Comparison of ENCODE assay signal across 12 cellular contexts in the genomic region with DNA sequence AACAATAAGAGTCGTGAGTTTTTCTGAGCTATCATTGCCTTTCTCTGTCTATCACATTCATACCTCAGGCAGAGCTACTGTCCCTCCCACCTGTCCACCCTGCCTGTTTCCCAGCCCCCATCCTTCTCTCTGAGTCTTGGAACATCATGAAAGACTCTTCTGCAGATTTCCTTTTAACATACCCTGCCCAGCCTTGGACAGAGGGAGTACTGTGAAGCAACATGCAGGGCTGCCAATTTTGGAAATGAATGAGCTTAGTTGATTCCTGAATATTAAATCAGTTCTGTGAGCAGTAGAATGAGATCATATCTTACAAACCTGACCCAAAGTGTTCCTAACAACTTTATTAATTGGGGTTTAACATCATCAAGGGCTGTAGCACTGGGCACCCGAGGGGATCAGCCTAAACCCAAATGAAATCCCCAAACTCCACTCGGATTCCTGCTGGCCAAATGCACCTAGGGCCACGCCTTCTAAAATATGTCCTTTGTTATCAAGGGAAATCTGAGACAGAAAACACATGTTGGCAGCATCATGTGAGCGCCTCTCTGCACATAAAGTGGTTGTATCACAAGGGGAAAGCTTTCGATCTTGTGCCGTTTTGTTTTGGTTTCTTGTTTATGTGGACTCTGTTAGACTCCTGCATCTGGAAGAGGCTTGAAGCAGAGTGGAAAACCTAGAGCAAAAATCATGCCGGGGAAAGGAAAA.
DNase-seq lines count a peak whose midpoint lies in the region; ATAC-seq and TF ChIP-seq lines count a peak whose summit lies in the region.
"Had no signal": no experiment of that assay in that cellular context is flagged by ENCODE, and none has a peak within 500 bp of the region (broad histone marks: within the 10 kb centered on the region; RNA-seq: fewer than 3 reads in every experiment).

No MANE protein-coding gene starts in this region.

- H2AFZ ChIP-seq in GM23338 = peak overlapping the region; percentile 57; the same call in 1 of the 2 replicates

- H3K4me3 ChIP-seq in GM23338 (no peak overlapping the region), fibroblast of villous mesenchyme (ENCODE audit: low read depth, low read length) (peak overlapping the region; percentile 29)

- H3F3A ChIP-seq in GM23338 (replicated peaks; ENCODE audit: low read depth) = no peaks in the 10 kb centered on the region

- H3K4me1 Mint-ChIP-seq in GM23338 = peaks cover 29% of the 10 kb centered on the region
- H3K4me1 Mint-ChIP-seq: central memory CD8-positive, alpha-beta T cell had no signal

- peaks cover 2% of the 10 kb centered on the region for H3K27me3 Mint-ChIP-seq in GM23338 (ENCODE audit: insufficient read depth, low read depth, poor library complexity)

- no peaks in the 10 kb centered on the region for H3K79me2 ChIP-seq in GM23338 (replicated peaks; ENCODE audit: insufficient read depth)

- H4K20me1 ChIP-seq in GM23338 (replicated peaks; ENCODE audit: insufficient read depth) = no peaks in the 10 kb centered on the region

- 0 out of 2 replicates have a peak, but pooled peaks cover 5% of the 10 kb centered on the region for H3K9me2 ChIP-seq in GM23338 (ENCODE audit: insufficient read depth)

- peaks cover 15% of the 10 kb centered on the region for H3K4me1 ChIP-seq in GM23338 (ENCODE audit: insufficient read depth)

- DNase-seq in A172 (ENCODE audit: low spot score) (peak; percentile 30), GM23338 (ENCODE audit: low spot score) (no peak), NCI-H69 (lab: John Stamatoyannopoulos, UW) (peak; percentile 76), fibroblast of villous mesenchyme (ENCODE audit: low read depth) (peak; percentile 74), HCEC 1CT (no peak), ureter (ENCODE audit: low spot score) (no peak), iPS-NIHi11 (ENCODE audit: low spot score) (no peak)
- DNase-seq in stimulated activated CD4-positive, alpha-beta T cell treated with anti-CD3 and anti-CD28 coated beads, Interleukin-2, amount 100 ng/mL, for 48 hours = no peak
- DNase-seq: activated T-cell treated with anti-CD3 and anti-CD28 coated beads for 4 hours; midbrain; stimulated activated naive B cell treated with anti-CD40 and anti-IgM and Interleukin-4, amounts not matched to agents 10 μg/mL and 1 μg/mL and 100 μg/mL, for 72 hours had no signal

- peak overlapping the region; percentile 51; the same call in 1 of the 2 replicates for H3K4me2 ChIP-seq in GM23338

- H3K27ac Mint-ChIP-seq in GM23338 = no peak overlapping the region
- H3K27ac Mint-ChIP-seq: stimulated activated naive B cell treated with anti-CD40 and anti-IgM and Interleukin-4, amounts not matched to agents 10 μg/mL and 1 μg/mL and 100 μg/mL, for 72 hours had no signal

- H3K36me3 ChIP-seq in GM23338 (ENCODE audit: insufficient read depth) = no peaks in the 10 kb centered on the region

- no peaks in the 10 kb centered on the region for H3K36me3 Mint-ChIP-seq in GM23338 (ENCODE audit: low read depth)
- H3K36me3 Mint-ChIP-seq: stimulated activated naive B cell treated with anti-CD40 and anti-IgM and Interleukin-4, amounts not matched to agents 10 μg/mL and 1 μg/mL and 100 μg/mL, for 72 hours had no signal

- H3K27ac ChIP-seq in GM23338 (ENCODE audit: low read depth) = no peak overlapping the region

- ATAC-seq in GM23338 = no peak

- H3K27me3 ChIP-seq in GM23338 (ENCODE audit: insufficient read depth) = no peaks in the 10 kb centered on the region

- H3K4me3 Mint-ChIP-seq in GM23338 = no peak overlapping the region
- H3K4me3 Mint-ChIP-seq: central memory CD8-positive, alpha-beta T cell; stimulated activated naive B cell treated with anti-CD40 and anti-IgM and Interleukin-4, amounts not matched to agents 10 μg/mL and 1 μg/mL and 100 μg/mL, for 72 hours had no signal

- no peaks in the 10 kb centered on the region; the same call in 2 of the 3 replicates for H3K9me3 Mint-ChIP-seq in GM23338

- TF ChIP-seq CTCF in GM23338 (conservative IDR thresholded peaks at IDR 0.05; ENCODE audit: low read depth in 2 of 2) (no peak), fibroblast of villous mesenchyme (IDR thresholded peaks at IDR 0.05; ENCODE audit: insufficient read depth, low read depth, low read length) (no peak)

TF ChIP-seq in GM23338, 12 proteins besides CTCF, POLR2A, EP300 and RAD21:
- TF ChIP-seq ZNF331 (CRISPR knock-in tag; IDR thresholded peaks at IDR 0.05; ENCODE audit: low read depth) = no peak
- TF ChIP-seq, protein P1, sequence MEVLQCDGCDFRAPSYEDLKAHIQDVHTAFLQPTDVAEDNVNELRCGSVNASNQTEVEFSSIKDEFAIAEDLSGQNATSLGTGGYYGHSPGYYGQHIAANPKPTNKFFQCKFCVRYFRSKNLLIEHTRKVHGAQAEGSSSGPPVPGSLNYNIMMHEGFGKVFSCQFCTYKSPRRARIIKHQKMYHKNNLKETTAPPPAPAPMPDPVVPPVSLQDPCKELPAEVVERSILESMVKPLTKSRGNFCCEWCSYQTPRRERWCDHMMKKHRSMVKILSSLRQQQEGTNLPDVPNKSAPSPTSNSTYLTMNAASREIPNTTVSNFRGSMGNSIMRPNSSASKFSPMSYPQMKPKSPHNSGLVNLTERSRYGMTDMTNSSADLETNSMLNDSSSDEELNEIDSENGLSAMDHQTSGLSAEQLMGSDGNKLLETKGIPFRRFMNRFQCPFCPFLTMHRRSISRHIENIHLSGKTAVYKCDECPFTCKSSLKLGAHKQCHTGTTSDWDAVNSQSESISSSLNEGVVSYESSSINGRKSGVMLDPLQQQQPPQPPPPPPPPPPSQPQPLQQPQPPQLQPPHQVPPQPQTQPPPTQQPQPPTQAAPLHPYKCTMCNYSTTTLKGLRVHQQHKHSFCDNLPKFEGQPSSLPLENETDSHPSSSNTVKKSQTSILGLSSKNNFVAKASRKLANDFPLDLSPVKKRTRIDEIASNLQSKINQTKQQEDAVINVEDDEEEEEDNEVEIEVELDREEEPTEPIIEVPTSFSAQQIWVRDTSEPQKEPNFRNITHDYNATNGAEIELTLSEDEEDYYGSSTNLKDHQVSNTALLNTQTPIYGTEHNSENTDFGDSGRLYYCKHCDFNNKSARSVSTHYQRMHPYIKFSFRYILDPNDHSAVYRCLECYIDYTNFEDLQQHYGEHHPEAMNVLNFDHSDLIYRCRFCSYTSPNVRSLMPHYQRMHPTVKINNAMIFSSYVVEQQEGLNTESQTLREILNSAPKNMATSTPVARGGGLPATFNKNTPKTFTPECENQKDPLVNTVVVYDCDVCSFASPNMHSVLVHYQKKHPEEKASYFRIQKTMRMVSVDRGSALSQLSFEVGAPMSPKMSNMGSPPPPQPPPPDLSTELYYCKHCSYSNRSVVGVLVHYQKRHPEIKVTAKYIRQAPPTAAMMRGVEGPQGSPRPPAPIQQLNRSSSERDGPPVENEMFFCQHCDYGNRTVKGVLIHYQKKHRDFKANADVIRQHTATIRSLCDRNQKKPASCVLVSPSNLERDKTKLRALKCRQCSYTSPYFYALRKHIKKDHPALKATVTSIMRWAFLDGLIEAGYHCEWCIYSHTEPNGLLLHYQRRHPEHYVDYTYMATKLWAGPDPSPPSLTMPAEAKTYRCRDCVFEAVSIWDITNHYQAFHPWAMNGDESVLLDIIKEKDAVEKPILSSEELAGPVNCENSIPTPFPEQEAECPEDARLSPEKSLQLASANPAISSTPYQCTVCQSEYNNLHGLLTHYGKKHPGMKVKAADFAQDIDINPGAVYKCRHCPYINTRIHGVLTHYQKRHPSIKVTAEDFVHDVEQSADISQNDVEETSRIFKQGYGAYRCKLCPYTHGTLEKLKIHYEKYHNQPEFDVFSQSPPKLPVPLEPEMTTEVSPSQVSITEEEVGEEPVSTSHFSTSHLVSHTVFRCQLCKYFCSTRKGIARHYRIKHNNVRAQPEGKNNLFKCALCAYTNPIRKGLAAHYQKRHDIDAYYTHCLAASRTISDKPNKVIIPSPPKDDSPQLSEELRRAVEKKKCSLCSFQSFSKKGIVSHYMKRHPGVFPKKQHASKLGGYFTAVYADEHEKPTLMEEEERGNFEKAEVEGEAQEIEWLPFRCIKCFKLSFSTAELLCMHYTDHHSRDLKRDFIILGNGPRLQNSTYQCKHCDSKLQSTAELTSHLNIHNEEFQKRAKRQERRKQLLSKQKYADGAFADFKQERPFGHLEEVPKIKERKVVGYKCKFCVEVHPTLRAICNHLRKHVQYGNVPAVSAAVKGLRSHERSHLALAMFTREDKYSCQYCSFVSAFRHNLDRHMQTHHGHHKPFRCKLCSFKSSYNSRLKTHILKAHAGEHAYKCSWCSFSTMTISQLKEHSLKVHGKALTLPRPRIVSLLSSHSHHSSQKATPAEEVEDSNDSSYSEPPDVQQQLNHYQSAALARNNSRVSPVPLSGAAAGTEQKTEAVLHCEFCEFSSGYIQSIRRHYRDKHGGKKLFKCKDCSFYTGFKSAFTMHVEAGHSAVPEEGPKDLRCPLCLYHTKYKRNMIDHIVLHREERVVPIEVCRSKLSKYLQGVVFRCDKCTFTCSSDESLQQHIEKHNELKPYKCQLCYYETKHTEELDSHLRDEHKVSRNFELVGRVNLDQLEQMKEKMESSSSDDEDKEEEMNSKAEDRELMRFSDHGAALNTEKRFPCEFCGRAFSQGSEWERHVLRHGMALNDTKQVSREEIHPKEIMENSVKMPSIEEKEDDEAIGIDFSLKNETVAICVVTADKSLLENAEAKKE (CRISPR knock-in tag; IDR thresholded peaks at IDR 0.05) = no peak
- TF ChIP-seq POLR2AphosphoS5 (IDR thresholded peaks at IDR 0.05; ENCODE audit: low read depth) = no peak
- TF ChIP-seq, protein P2, sequence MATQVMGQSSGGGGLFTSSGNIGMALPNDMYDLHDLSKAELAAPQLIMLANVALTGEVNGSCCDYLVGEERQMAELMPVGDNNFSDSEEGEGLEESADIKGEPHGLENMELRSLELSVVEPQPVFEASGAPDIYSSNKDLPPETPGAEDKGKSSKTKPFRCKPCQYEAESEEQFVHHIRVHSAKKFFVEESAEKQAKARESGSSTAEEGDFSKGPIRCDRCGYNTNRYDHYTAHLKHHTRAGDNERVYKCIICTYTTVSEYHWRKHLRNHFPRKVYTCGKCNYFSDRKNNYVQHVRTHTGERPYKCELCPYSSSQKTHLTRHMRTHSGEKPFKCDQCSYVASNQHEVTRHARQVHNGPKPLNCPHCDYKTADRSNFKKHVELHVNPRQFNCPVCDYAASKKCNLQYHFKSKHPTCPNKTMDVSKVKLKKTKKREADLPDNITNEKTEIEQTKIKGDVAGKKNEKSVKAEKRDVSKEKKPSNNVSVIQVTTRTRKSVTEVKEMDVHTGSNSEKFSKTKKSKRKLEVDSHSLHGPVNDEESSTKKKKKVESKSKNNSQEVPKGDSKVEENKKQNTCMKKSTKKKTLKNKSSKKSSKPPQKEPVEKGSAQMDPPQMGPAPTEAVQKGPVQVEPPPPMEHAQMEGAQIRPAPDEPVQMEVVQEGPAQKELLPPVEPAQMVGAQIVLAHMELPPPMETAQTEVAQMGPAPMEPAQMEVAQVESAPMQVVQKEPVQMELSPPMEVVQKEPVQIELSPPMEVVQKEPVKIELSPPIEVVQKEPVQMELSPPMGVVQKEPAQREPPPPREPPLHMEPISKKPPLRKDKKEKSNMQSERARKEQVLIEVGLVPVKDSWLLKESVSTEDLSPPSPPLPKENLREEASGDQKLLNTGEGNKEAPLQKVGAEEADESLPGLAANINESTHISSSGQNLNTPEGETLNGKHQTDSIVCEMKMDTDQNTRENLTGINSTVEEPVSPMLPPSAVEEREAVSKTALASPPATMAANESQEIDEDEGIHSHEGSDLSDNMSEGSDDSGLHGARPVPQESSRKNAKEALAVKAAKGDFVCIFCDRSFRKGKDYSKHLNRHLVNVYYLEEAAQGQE (IDR thresholded peaks at IDR 0.05; ENCODE audit: unreplicated experiment) = no peak

Comparison
In these comparisons a context has a peak if more than half of its experiments do, and no peak if none do; other contexts are left out.
1. DNase-seq: peak in A172 (single experiment), NCI-H69 (single experiment) and fibroblast of villous mesenchyme (single experiment); none in GM23338 (single experiment), HCEC 1CT (single experiment), ureter (single experiment), stimulated activated CD4-positive, alpha-beta T cell treated with anti-CD3 and anti-CD28 coated beads, Interleukin-2, amount 100 ng/mL, for 48 hours (0 of 2) and iPS-NIHi11 (single experiment).